ENCODE assay signal across 3 cellular contexts in genomic region chr12:118036672-118037411, GRCh38.
TF ChIP-seq lines count a peak whose summit lies in the region.

No MANE protein-coding gene starts in this region.

TF ChIP-seq in liver, 16 proteins besides CTCF, POLR2A, EP300 and RAD21:
- TF ChIP-seq FOXA2 (IDR thresholded peaks at IDR 0.05): no peak
- no peak for TF ChIP-seq HNF4A (conservative IDR thresholded peaks at IDR 0.05)
- TF ChIP-seq RXRA (IDR thresholded peaks at IDR 0.05): no peak
- no peak for TF ChIP-seq EGR1 (IDR thresholded peaks at IDR 0.05; ENCODE audit: low read depth in 2 of 2)
- TF ChIP-seq JUND (IDR thresholded peaks at IDR 0.05): no peak
- TF ChIP-seq ATF3 (IDR thresholded peaks at IDR 0.05): no peak
- no peak for TF ChIP-seq NR2F2 (IDR thresholded peaks at IDR 0.05)
- no peak for TF ChIP-seq TAF1 (conservative IDR thresholded peaks at IDR 0.05)
- TF ChIP-seq FOXA1 (IDR thresholded peaks at IDR 0.05): no peak
- no peak for TF ChIP-seq YY1 (IDR thresholded peaks at IDR 0.05)
- TF ChIP-seq SP1 (IDR thresholded peaks at IDR 0.05): no peak
- TF ChIP-seq MAX (IDR thresholded peaks at IDR 0.05): no peak
- TF ChIP-seq REST (IDR thresholded peaks at IDR 0.05): no peak
- TF ChIP-seq GABPA (IDR thresholded peaks at IDR 0.05 in 1 of 2, conservative IDR thresholded peaks at IDR 0.05 in 1 of 2): no peak
- no peak for TF ChIP-seq ZBTB33 (IDR thresholded peaks at IDR 0.05)
- TF ChIP-seq HNF4G (IDR thresholded peaks at IDR 0.05): no peak

TF ChIP-seq in HepG2, 621 proteins besides CTCF, POLR2A, EP300 and RAD21:
- no peak for TF ChIP-seq HDAC6 (IDR thresholded peaks at IDR 0.05; ENCODE audit: low read depth, low read length)
- TF ChIP-seq CENPX (CRISPR knock-in tag; IDR thresholded peaks at IDR 0.05): no peak
- no peak for TF ChIP-seq MTF2 (CRISPR knock-in tag; IDR thresholded peaks at IDR 0.05; ENCODE audit: borderline replicate concordance)
- no peak for TF ChIP-seq SAP130 (CRISPR knock-in tag; IDR thresholded peaks at IDR 0.05; ENCODE audit: low read depth)
TF ChIP-seq in HepG2: peak in this region for 0.

TF ChIP-seq in GM12878, 131 proteins besides CTCF, POLR2A, EP300 and RAD21:
- TF ChIP-seq TCF12 (IDR thresholded peaks at IDR 0.05; ENCODE audit: low read depth, low read length) (no peak), ELK1 (IDR thresholded peaks at IDR 0.05; ENCODE audit: low read depth, low read length) (no peak)
